Comparison of ENCODE assay signal across 24 cellular contexts in genomic region chr10:99304857-99305220, GRCh38. TPM values are rescaled to one million over a fixed set of nuclear protein-coding genes. Genes with fewer than 3 reads are reported as not detected.
DNase-seq lines count a peak whose midpoint lies in the region; ATAC-seq and TF ChIP-seq lines count a peak whose summit lies in the region.
"Had no signal": no experiment of that assay in that cellular context is flagged by ENCODE, and none has a peak within 500 bp of the region (broad histone marks: within the 10 kb centered on the region; RNA-seq: fewer than 3 reads in every experiment).

No MANE protein-coding gene starts in this region.

- no peak for TF ChIP-seq POLR2A in thyroid gland (IDR thresholded peaks at IDR 0.05)

- peak; percentile 24 to 42 for DNase-seq in NCI-H524 (lab: John Stamatoyannopoulos, UW)
- DNase-seq in NCI-H524 treated with DMSO at 0.1 percent for 48 hours (lab: John Stamatoyannopoulos, UW): no peak
- peak; percentile 41 for DNase-seq in NCI-H1694 (lab: John Stamatoyannopoulos, UW)
- no peak for DNase-seq in left lung
- DNase-seq in thyroid gland: no peak
- DNase-seq in KBM-7: no peak
- DNase-seq: CD4-positive, CD25-positive, alpha-beta regulatory T cell; DMS79; GDM1; Kasumi-1; NCI-H1105; NCI-H1436 treated with DMSO at 0.1 percent for 48 hours; NCI-H345; NCI-H510A treated with DMSO at 0.1 percent for 48 hours; NCI-H774; PC-9 had no signal

- intact Hi-C loops in left lung (cut with DNase I): no loop called here
- intact Hi-C loops in thyroid gland (cut with DNase I): no loop called here

- H3K27me3 ChIP-seq in left lung: no peaks in the 10 kb centered on the region
- H3K27me3 ChIP-seq in thyroid gland: no peaks in the 10 kb centered on the region
- H3K27me3 ChIP-seq: BLaER1, SJCRH30 had no signal

- H3K4me3 ChIP-seq in left lung (no peak overlapping the region), thyroid gland (replicated peaks in 1 of 3) (no peak overlapping the region)
- H3K4me3 ChIP-seq: BLaER1, GM12878, PC-9, SJCRH30 had no signal

- ATAC-seq in left lung: peak; percentile 7
- no peak for ATAC-seq in GM21381 (IDR thresholded peaks at IDR 0.05; ENCODE audit: unreplicated experiment)
- ATAC-seq: GM12878, Right ventricle myocardium inferior had no signal

- in situ Hi-C loops in KBM-7 (cut with MboI; ENCODE audit: low pct_unique_long_range_greater_than_20kb, low sequenced_read_pairs): no loop called here

- no peak for TF ChIP-seq CTCF in left lung (IDR thresholded peaks at IDR 0.05)
- no peak for TF ChIP-seq CTCF in thyroid gland (IDR thresholded peaks at IDR 0.05)

- no peaks in the 10 kb centered on the region for H3K36me3 ChIP-seq in left lung
- no peaks in the 10 kb centered on the region for H3K36me3 ChIP-seq in thyroid gland
- H3K36me3 ChIP-seq: BLaER1, SJCRH30 had no signal

- no peak overlapping the region for H3K27ac ChIP-seq in left lung
- H3K27ac ChIP-seq in thyroid gland: peak overlapping the region; percentile 20 to 66 (median 58)
- H3K27ac ChIP-seq: BLaER1, PC-9, SJCRH30 had no signal

- H3K9me3 ChIP-seq in left lung (peaks cover 0 to 15% of the 10 kb centered on the region in 2 donors), thyroid gland (no peaks in the 10 kb centered on the region)

- H3K4me1 ChIP-seq in left lung: no peaks in the 10 kb centered on the region
- peaks cover 26 to 28% of the 10 kb centered on the region in 2 donors for H3K4me1 ChIP-seq in thyroid gland
- H3K4me1 ChIP-seq: BLaER1 had no signal

RNA-seq across cellular contexts. Expression of gene CNNM1, which starts 24.3 kb away (rescaled TPM):
- total RNA-seq in left lung: under 1 TPM; 0.79 to 0.94 TPM
- under 1 TPM; 0.27 to 0.67 (median 0.50) TPM for total RNA-seq in thyroid gland
- total RNA-seq: A172; CD4-positive, CD25-positive, alpha-beta regulatory T cell; GM12878; H4; HT-29; PC-9; SJCRH30 had no signal

Comparison
In these comparisons a context has a peak if more than half of its experiments do, and no peak if none do; other contexts are left out.
1. DNase-seq: peak in NCI-H524 (2 of 2) and NCI-H1694 (single experiment); none in NCI-H524 treated with DMSO at 0.1 percent for 48 hours (single experiment), left lung (0 of 2), thyroid gland (0 of 2) and KBM-7 (single experiment).
2. H3K27ac ChIP-seq: peak in thyroid gland (3 of 3); none in left lung (0 of 2).